In the genomic region with DNA sequence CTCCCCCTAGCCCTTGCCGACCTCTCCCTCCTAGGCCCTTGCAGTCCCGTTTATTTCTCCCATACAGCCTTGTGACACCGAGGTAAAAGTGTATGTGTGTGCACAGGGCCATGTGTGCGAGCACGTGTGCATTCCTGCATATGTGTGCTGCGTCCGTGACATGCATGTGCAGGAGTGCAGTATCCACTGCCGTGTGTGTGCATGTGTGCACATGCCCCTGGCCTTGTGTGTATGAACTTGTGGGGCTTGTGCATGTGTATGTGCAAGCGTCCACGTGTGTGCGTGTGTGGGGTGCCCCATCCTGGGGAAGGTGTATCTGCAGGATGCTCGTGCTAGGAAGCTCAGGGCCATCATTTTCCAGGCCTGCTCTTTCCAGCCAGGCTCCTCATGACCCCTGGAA, we compare ENCODE assay signal across 2 cellular contexts.
TF ChIP-seq lines count a peak whose summit lies in the region.

No MANE protein-coding gene starts in this region.

TF ChIP-seq in H1, 55 proteins besides CTCF, POLR2A, EP300 and RAD21:
- TF ChIP-seq, protein P1, sequence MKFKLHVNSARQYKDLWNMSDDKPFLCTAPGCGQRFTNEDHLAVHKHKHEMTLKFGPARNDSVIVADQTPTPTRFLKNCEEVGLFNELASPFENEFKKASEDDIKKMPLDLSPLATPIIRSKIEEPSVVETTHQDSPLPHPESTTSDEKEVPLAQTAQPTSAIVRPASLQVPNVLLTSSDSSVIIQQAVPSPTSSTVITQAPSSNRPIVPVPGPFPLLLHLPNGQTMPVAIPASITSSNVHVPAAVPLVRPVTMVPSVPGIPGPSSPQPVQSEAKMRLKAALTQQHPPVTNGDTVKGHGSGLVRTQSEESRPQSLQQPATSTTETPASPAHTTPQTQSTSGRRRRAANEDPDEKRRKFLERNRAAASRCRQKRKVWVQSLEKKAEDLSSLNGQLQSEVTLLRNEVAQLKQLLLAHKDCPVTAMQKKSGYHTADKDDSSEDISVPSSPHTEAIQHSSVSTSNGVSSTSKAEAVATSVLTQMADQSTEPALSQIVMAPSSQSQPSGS (IDR thresholded peaks at IDR 0.05; ENCODE audit: low read length) = no peak
- TF ChIP-seq JUN (IDR thresholded peaks at IDR 0.05; ENCODE audit: low read depth, low read length) (no peak), CREB1 (IDR thresholded peaks at IDR 0.05) (no peak), TAF1 (IDR thresholded peaks at IDR 0.05; ENCODE audit: low read depth, low read length) (no peak), FOSL1 (IDR thresholded peaks at IDR 0.05; ENCODE audit: insufficient read depth, low read depth, low read length) (no peak), SAP30 (IDR thresholded peaks at IDR 0.05; ENCODE audit: insufficient read depth, insufficient replicate concordance, low read length) (no peak), KDM4A (IDR thresholded peaks at IDR 0.05; ENCODE audit: low read depth, low read length, severe bottlenecking) (no peak), CBX5 (IDR thresholded peaks at IDR 0.05; ENCODE audit: low read depth, low read length) (no peak), HDAC6 (IDR thresholded peaks at IDR 0.05; ENCODE audit: low read depth, low read length) (no peak), PHF8 (conservative IDR thresholded peaks at IDR 0.05; ENCODE audit: low read depth, low read length) (no peak), BCL11A (IDR thresholded peaks at IDR 0.05; ENCODE audit: low read depth in 2 of 2, low read length in 2 of 2) (no peak), YY1 (IDR thresholded peaks at IDR 0.05; ENCODE audit: low read depth, low read length) (no peak), HDAC2 (IDR thresholded peaks at IDR 0.05; ENCODE audit: borderline replicate concordance in 1 of 2, low read depth in 2 of 2, low read length in 2 of 2) (no peak), CBX8 (IDR thresholded peaks at IDR 0.05; ENCODE audit: borderline replicate concordance, low read depth, low read length) (no peak)
- TF ChIP-seq, protein P2, sequence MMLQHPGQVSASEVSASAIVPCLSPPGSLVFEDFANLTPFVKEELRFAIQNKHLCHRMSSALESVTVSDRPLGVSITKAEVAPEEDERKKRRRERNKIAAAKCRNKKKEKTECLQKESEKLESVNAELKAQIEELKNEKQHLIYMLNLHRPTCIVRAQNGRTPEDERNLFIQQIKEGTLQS (IDR thresholded peaks at IDR 0.05; ENCODE audit: insufficient read depth, low read depth, low read length) = no peak

TF ChIP-seq in WTC11, 78 proteins besides CTCF, POLR2A, EP300 and RAD21:
- TF ChIP-seq ATF1 (CRISPR knock-in tag; IDR thresholded peaks at IDR 0.05) (no peak), ZNF423 (CRISPR knock-in tag; IDR thresholded peaks at IDR 0.05) (no peak), ELF4 (CRISPR knock-in tag; IDR thresholded peaks at IDR 0.05; ENCODE audit: low read depth) (no peak), FOXP1 (CRISPR knock-in tag; IDR thresholded peaks at IDR 0.05; ENCODE audit: borderline replicate concordance) (no peak), RELA (CRISPR knock-in tag; IDR thresholded peaks at IDR 0.05; ENCODE audit: borderline replicate concordance) (no peak), IRF2 (CRISPR knock-in tag; IDR thresholded peaks at IDR 0.05; ENCODE audit: borderline replicate concordance, low read depth) (no peak), ZNF317 (CRISPR knock-in tag; IDR thresholded peaks at IDR 0.05; ENCODE audit: borderline replicate concordance, low read depth) (no peak), OVOL2 (CRISPR knock-in tag; IDR thresholded peaks at IDR 0.05; ENCODE audit: borderline replicate concordance) (no peak), JAZF1 (CRISPR knock-in tag; IDR thresholded peaks at IDR 0.05) (no peak)
- TF ChIP-seq, protein P3, sequence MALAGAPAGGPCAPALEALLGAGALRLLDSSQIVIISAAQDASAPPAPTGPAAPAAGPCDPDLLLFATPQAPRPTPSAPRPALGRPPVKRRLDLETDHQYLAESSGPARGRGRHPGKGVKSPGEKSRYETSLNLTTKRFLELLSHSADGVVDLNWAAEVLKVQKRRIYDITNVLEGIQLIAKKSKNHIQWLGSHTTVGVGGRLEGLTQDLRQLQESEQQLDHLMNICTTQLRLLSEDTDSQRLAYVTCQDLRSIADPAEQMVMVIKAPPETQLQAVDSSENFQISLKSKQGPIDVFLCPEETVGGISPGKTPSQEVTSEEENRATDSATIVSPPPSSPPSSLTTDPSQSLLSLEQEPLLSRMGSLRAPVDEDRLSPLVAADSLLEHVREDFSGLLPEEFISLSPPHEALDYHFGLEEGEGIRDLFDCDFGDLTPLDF (CRISPR knock-in tag; IDR thresholded peaks at IDR 0.05) = no peak
- TF ChIP-seq, protein P4, sequence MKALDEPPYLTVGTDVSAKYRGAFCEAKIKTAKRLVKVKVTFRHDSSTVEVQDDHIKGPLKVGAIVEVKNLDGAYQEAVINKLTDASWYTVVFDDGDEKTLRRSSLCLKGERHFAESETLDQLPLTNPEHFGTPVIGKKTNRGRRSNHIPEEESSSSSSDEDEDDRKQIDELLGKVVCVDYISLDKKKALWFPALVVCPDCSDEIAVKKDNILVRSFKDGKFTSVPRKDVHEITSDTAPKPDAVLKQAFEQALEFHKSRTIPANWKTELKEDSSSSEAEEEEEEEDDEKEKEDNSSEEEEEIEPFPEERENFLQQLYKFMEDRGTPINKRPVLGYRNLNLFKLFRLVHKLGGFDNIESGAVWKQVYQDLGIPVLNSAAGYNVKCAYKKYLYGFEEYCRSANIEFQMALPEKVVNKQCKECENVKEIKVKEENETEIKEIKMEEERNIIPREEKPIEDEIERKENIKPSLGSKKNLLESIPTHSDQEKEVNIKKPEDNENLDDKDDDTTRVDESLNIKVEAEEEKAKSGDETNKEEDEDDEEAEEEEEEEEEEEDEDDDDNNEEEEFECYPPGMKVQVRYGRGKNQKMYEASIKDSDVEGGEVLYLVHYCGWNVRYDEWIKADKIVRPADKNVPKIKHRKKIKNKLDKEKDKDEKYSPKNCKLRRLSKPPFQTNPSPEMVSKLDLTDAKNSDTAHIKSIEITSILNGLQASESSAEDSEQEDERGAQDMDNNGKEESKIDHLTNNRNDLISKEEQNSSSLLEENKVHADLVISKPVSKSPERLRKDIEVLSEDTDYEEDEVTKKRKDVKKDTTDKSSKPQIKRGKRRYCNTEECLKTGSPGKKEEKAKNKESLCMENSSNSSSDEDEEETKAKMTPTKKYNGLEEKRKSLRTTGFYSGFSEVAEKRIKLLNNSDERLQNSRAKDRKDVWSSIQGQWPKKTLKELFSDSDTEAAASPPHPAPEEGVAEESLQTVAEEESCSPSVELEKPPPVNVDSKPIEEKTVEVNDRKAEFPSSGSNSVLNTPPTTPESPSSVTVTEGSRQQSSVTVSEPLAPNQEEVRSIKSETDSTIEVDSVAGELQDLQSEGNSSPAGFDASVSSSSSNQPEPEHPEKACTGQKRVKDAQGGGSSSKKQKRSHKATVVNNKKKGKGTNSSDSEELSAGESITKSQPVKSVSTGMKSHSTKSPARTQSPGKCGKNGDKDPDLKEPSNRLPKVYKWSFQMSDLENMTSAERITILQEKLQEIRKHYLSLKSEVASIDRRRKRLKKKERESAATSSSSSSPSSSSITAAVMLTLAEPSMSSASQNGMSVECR (CRISPR knock-in tag; IDR thresholded peaks at IDR 0.05; ENCODE audit: borderline replicate concordance) = no peak
- TF ChIP-seq, protein P5, sequence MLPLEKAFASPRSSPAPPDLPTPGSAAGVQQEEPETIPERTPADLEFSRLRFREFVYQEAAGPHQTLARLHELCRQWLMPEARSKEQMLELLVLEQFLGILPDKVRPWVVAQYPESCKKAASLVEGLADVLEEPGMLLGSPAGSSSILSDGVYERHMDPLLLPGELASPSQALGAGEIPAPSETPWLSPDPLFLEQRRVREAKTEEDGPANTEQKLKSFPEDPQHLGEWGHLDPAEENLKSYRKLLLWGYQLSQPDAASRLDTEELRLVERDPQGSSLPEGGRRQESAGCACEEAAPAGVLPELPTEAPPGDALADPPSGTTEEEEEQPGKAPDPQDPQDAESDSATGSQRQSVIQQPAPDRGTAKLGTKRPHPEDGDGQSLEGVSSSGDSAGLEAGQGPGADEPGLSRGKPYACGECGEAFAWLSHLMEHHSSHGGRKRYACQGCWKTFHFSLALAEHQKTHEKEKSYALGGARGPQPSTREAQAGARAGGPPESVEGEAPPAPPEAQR (CRISPR knock-in tag; IDR thresholded peaks at IDR 0.05) = no peak
- TF ChIP-seq, protein P6, sequence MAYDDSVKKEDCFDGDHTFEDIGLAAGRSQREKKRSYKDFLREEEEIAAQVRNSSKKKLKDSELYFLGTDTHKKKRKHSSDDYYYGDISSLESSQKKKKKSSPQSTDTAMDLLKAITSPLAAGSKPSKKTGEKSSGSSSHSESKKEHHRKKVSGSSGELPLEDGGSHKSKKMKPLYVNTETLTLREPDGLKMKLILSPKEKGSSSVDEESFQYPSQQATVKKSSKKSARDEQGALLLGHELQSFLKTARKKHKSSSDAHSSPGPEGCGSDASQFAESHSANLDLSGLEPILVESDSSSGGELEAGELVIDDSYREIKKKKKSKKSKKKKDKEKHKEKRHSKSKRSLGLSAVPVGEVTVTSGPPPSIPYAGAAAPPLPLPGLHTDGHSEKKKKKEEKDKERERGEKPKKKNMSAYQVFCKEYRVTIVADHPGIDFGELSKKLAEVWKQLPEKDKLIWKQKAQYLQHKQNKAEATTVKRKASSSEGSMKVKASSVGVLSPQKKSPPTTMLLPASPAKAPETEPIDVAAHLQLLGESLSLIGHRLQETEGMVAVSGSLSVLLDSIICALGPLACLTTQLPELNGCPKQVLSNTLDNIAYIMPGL (CRISPR knock-in tag; IDR thresholded peaks at IDR 0.05) = no peak
